11 cellular contexts compared by ENCODE assay signal in genomic region chr10:81905161-81905560, GRCh38. TPM values are rescaled to one million over a fixed set of nuclear protein-coding genes. Genes with fewer than 3 reads are reported as not detected.
"Had no signal": no experiment of that assay in that cellular context is flagged by ENCODE, and none has a peak within 500 bp of the region (broad histone marks: within the 10 kb centered on the region; RNA-seq: fewer than 3 reads in every experiment).

No MANE protein-coding gene starts in this region.

- H3K27ac Mint-ChIP-seq: HFFc6, IgD-negative memory B cell had no signal

- H2AFZ ChIP-seq: GM23248 had no signal

- H3K4me1 ChIP-seq: HAP-1 had no signal

- H3K27ac ChIP-seq: GM23248, HL-60 had no signal

- ATAC-seq: HCT116, HepG2 had no signal

- H3K4me1 Mint-ChIP-seq: IgD-negative memory B cell had no signal

- H3K27me3 Mint-ChIP-seq: IgD-negative memory B cell had no signal

- H3K9ac ChIP-seq: GM23248 had no signal

- H3K9me3 ChIP-seq: HAP-1 had no signal

- H3K4me3 Mint-ChIP-seq: HFFc6, IgD-negative memory B cell had no signal

- DNase-seq: GM23248, H7, HFFc6, KBM-7 had no signal

- H3K36me3 ChIP-seq: HAP-1 had no signal

- H3K4me3 ChIP-seq: GM23248, HAP-1 had no signal

- H3K36me3 Mint-ChIP-seq: IgD-negative memory B cell had no signal

RNA-seq across cellular contexts. Expression of gene NRG3, which starts 30.2 kb away (rescaled TPM):
- total RNA-seq: GM23248, H4, HepG2, HFFc6, HT1080 had no signal
- polyA plus RNA-seq: GM23248, HepG2, IgD-negative memory B cell had no signal
